16 cellular contexts compared by ENCODE assay signal in the genomic region with DNA sequence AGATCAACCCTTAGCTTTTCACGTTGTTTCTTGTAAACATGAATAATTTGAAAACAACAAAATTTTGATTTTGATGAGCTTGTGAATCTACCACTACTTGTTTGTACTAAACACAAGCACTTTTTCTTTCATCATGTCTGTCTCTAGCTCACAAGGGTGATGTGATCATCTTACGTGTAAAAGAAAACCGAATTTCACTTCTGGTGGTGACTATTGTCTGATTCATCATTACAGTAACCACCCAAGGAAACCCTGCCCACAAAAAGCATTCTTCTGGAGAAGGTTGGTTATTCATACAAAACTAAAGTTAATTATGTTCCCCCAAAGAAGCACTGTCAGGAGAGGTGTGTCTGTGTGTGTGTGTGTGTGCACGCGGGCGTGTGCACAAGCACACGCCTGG.
DNase-seq lines count a peak whose midpoint lies in the region; ATAC-seq and TF ChIP-seq lines count a peak whose summit lies in the region.
"Had no signal": no experiment of that assay in that cellular context is flagged by ENCODE, and none has a peak within 500 bp of the region (broad histone marks: within the 10 kb centered on the region; RNA-seq: fewer than 3 reads in every experiment).

No MANE protein-coding gene starts in this region.

- H3K79me2 ChIP-seq in osteoblast (ENCODE audit: insufficient read depth, low read length), result no peaks in the 10 kb centered on the region

- peak; percentile 45 for ATAC-seq in HG03469 (IDR thresholded peaks at IDR 0.05; ENCODE audit: unreplicated experiment)

- H4K20me1 ChIP-seq in osteoblast (ENCODE audit: insufficient read depth, low read length), result no peaks in the 10 kb centered on the region

- H3K27ac ChIP-seq in osteoblast (ENCODE audit: low read depth, low read length), result no peak overlapping the region
- H3K27ac ChIP-seq in left ventricle myocardium inferior (replicated peaks), result no peak overlapping the region
- H3K27ac ChIP-seq: thyroid gland had no signal

- H3K4me1 ChIP-seq in osteoblast (ENCODE audit: insufficient read depth, low read length) (no peaks in the 10 kb centered on the region), left ventricle myocardium inferior (peaks cover 10% of the 10 kb centered on the region)
- H3K4me1 ChIP-seq: thyroid gland had no signal

- intact Hi-C loops in left ventricle myocardium inferior (cut with micrococcal nuclease), result no loop called here

- in situ Hi-C loops in astrocyte of the cerebellum (cut with HindIII; ENCODE audit: low sequenced_read_pairs), result no loop called here
- in situ Hi-C loops in ACHN (cut with HindIII; ENCODE audit: low pct_ligation_motif_present, low pct_unique_long_range_greater_than_20kb, low sequenced_read_pairs), result no loop called here

- H3K27me3 ChIP-seq in osteoblast (ENCODE audit: insufficient read depth, low read length), result no peaks in the 10 kb centered on the region
- H3K27me3 ChIP-seq in left ventricle myocardium inferior (ENCODE audit: low read depth), result peaks cover 22% of the 10 kb centered on the region
- H3K27me3 ChIP-seq: thyroid gland had no signal

- no peak for TF ChIP-seq CTCF in astrocyte of the cerebellum (IDR thresholded peaks at IDR 0.05; ENCODE audit: low read depth, low read length, missing control alignments)
- TF ChIP-seq CTCF in osteoblast (IDR thresholded peaks at IDR 0.05; ENCODE audit: extremely low read depth, low read depth, low read length), result no peak
- no peak for TF ChIP-seq CTCF in left ventricle myocardium inferior (IDR thresholded peaks at IDR 0.05; ENCODE audit: borderline replicate concordance)

- DNase-seq in NCI-H146 treated with DMSO at 0.1 percent for 48 hours (lab: John Stamatoyannopoulos, UW; ENCODE audit: unreplicated experiment) (peak; percentile 74), NCI-H146 (lab: John Stamatoyannopoulos, UW) (no peak), astrocyte of the cerebellum (ENCODE audit: low read depth) (peak; percentile 19), osteoblast (ENCODE audit: insufficient read length, low spot score, missing footprints) (no peak), dedifferentiated amniotic fluid mesenchymal stem cell (ENCODE audit: extremely low spot score) (no peak), left ventricle myocardium inferior (no peak), ACHN (no peak)
- DNase-seq: 8988T; activated CD4-positive, alpha-beta T cell treated with anti-CD3 and anti-CD28 coated beads, Interleukin-2, amount 10 ng/mL, durations not matched to agents 7 days and 5 days; activated gamma-delta T cell; erythroblast; Kasumi-1; T-helper 1 cell; thyroid gland had no signal

- no peak overlapping the region for H2AFZ ChIP-seq in osteoblast (ENCODE audit: low read length)

- H3K4me3 ChIP-seq in astrocyte of the cerebellum (ENCODE audit: low read depth, low read length) (no peak overlapping the region), osteoblast (ENCODE audit: insufficient read depth, low read length) (no peak overlapping the region), left ventricle myocardium inferior (no peak overlapping the region)
- H3K4me3 ChIP-seq: smooth muscle cell, thyroid gland had no signal

- H3K9me3 ChIP-seq in osteoblast (ENCODE audit: low read depth, low read length) (no peaks in the 10 kb centered on the region), left ventricle myocardium inferior (replicated peaks) (no peaks in the 10 kb centered on the region)
- H3K9me3 ChIP-seq: thyroid gland had no signal

- peak overlapping the region; percentile 42 for H3K4me2 ChIP-seq in osteoblast (ENCODE audit: insufficient read depth, low read length)
- H3K4me2 ChIP-seq: smooth muscle cell had no signal

- H3K36me3 ChIP-seq in osteoblast (ENCODE audit: insufficient read depth, low read length) (no peaks in the 10 kb centered on the region), left ventricle myocardium inferior (no peaks in the 10 kb centered on the region)
- H3K36me3 ChIP-seq: thyroid gland had no signal

Comparison
In these comparisons a context has a peak if more than half of its experiments do, and no peak if none do; other contexts are left out.
1. DNase-seq: peak in NCI-H146 treated with DMSO at 0.1 percent for 48 hours (single experiment) and astrocyte of the cerebellum (single experiment); none in NCI-H146 (single experiment), osteoblast (single experiment), dedifferentiated amniotic fluid mesenchymal stem cell (single experiment), left ventricle myocardium inferior (single experiment) and ACHN (single experiment).